ENCODE assay signal across 15 cellular contexts in the genomic region with DNA sequence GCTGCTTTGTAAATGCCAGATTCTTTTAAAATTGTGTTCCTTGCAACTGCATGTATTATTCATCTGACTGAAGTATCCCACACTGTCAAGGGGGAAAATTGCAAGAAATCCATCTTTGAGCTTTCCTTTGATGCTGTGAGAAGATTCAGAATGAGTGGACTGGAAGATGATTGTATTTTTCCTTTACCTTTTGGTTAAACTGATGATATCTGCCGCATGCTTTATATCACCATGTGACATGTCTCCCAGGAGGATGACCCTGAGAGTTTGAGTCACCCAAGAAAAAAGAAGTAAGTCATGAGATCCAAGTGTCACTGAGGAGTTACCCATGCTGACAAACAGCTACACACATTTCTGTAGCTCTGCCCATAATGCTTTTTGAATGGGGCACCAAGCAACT.
DNase-seq lines count a peak whose midpoint lies in the region; ATAC-seq and TF ChIP-seq lines count a peak whose summit lies in the region.
"Had no signal": no experiment of that assay in that cellular context is flagged by ENCODE, and none has a peak within 500 bp of the region (broad histone marks: within the 10 kb centered on the region; RNA-seq: fewer than 3 reads in every experiment).

No MANE protein-coding gene starts in this region.

- H2AFZ ChIP-seq in ACC112 (ENCODE audit: low read length, unreplicated experiment) (peak overlapping the region; percentile 28), GM23248 (peak overlapping the region; percentile 33)

- H3K27me3 ChIP-seq in ACC112 (ENCODE audit: insufficient read depth, low read length) (no peaks in the 10 kb centered on the region), GM23248 (replicated peaks; ENCODE audit: insufficient read depth) (no peaks in the 10 kb centered on the region), left lung (no peaks in the 10 kb centered on the region), heart left ventricle (no peaks in the 10 kb centered on the region)
- H3K27me3 ChIP-seq: thyroid gland had no signal

- peak; percentile 98 for ATAC-seq in activated T-helper 17 cell treated with anti-CD3 and anti-CD28 coated beads, Interleukin-2, amount 50 U/mL, for 72 hours (replicated peaks)
- ATAC-seq in left lung, result peak; percentile 53
- ATAC-seq in heart left ventricle, result no peak
- ATAC-seq in naive thymus-derived CD8-positive, alpha-beta T cell, result no peak
- no peak for ATAC-seq in GM19395 (IDR thresholded peaks at IDR 0.05; ENCODE audit: unreplicated experiment)

- H3K4me3 ChIP-seq in ACC112 (ENCODE audit: low read depth, low read length), result no peak overlapping the region; the same call in 1 of the 2 replicates
- no peak overlapping the region for H3K4me3 ChIP-seq in GM23248
- no peak overlapping the region for H3K4me3 ChIP-seq in left lung
- no peak overlapping the region for H3K4me3 ChIP-seq in heart left ventricle
- H3K4me3 ChIP-seq: thyroid gland had no signal

- no peaks in the 10 kb centered on the region for H3K27me3 Mint-ChIP-seq in activated T-helper 17 cell treated with anti-CD3 and anti-CD28 coated beads, Interleukin-2, amount 50 U/mL, for 72 hours
- H3K27me3 Mint-ChIP-seq in naive thymus-derived CD8-positive, alpha-beta T cell, result no peaks in the 10 kb centered on the region

- H3K4me1 Mint-ChIP-seq in activated T-helper 17 cell treated with anti-CD3 and anti-CD28 coated beads, Interleukin-2, amount 50 U/mL, for 72 hours, result peaks cover 13% of the 10 kb centered on the region
- no peaks in the 10 kb centered on the region for H3K4me1 Mint-ChIP-seq in naive thymus-derived CD8-positive, alpha-beta T cell

- H3K9me3 ChIP-seq in GM23248 (ENCODE audit: low read depth) (no peaks in the 10 kb centered on the region), left lung (no peaks in the 10 kb centered on the region), heart left ventricle (no peaks in the 10 kb centered on the region)
- H3K9me3 ChIP-seq: Caco-2, thyroid gland had no signal

- peak overlapping the region; percentile 36 for H3K4me2 ChIP-seq in GM23248 (ENCODE audit: unreplicated experiment)

- no peaks in the 10 kb centered on the region for H3K9me3 Mint-ChIP-seq in activated T-helper 17 cell treated with anti-CD3 and anti-CD28 coated beads, Interleukin-2, amount 50 U/mL, for 72 hours
- no peaks in the 10 kb centered on the region for H3K9me3 Mint-ChIP-seq in naive thymus-derived CD8-positive, alpha-beta T cell

- 4 to 12% methylated on average over 1 of the region's 1 CpG for WGBS in GM23248 (ENCODE audit: low coverage in 1 of 2, low lambda C conversion rate in 2 of 2, missing lambda C conversion rate in 2 of 2), 2 experiments
- WGBS in heart left ventricle, 4 donors, result 88 to 95% (median 91%) methylated on average over 1 of the region's 1 CpG

- peak overlapping the region; percentile 79 for H3K27ac Mint-ChIP-seq in activated T-helper 17 cell treated with anti-CD3 and anti-CD28 coated beads, Interleukin-2, amount 50 U/mL, for 72 hours
- H3K27ac Mint-ChIP-seq in naive thymus-derived CD8-positive, alpha-beta T cell, result peak overlapping the region in 2 of 10 donors; percentile 1 to 10

- H4K20me1 ChIP-seq in GM23248 (ENCODE audit: insufficient read depth), result no peaks in the 10 kb centered on the region

- no peaks in the 10 kb centered on the region for H3K36me3 Mint-ChIP-seq in activated T-helper 17 cell treated with anti-CD3 and anti-CD28 coated beads, Interleukin-2, amount 50 U/mL, for 72 hours (ENCODE audit: low read depth)
- no peaks in the 10 kb centered on the region for H3K36me3 Mint-ChIP-seq in naive thymus-derived CD8-positive, alpha-beta T cell

- peaks cover 23% of the 10 kb centered on the region for H3K4me1 ChIP-seq in ACC112 (ENCODE audit: control insufficient read depth, insufficient read depth, low read length, unreplicated experiment)
- peaks cover 29% of the 10 kb centered on the region for H3K4me1 ChIP-seq in GM23248 (ENCODE audit: insufficient read depth)
- no peaks in the 10 kb centered on the region for H3K4me1 ChIP-seq in left lung
- peaks cover 0 to 14% (median 0%) of the 10 kb centered on the region in 12 donors for H3K4me1 ChIP-seq in heart left ventricle
- H3K4me1 ChIP-seq: thyroid gland had no signal

- H3K27ac ChIP-seq in ACC112 (ENCODE audit: low read depth, low read length), result peak overlapping the region; percentile 78
- H3K27ac ChIP-seq in GM23248, result peak overlapping the region; percentile 80
- no peak overlapping the region for H3K27ac ChIP-seq in left lung
- H3K27ac ChIP-seq in heart left ventricle, result peak overlapping the region in 1 of 12 donors; percentile 33
- H3K27ac ChIP-seq: thyroid gland had no signal

- DNase-seq in GM23248 (peak; percentile 89), left lung (no peak), heart left ventricle (no peak), G401 (ENCODE audit: low spot score) (no peak)
- DNase-seq in naive thymus-derived CD8-positive, alpha-beta T cell, result no peak
- DNase-seq: activated CD8-positive, alpha-beta memory T cell treated with anti-CD3 and anti-CD28 coated beads, Interleukin-2, amount 50 U/mL, for 48 hours; Caco-2; cerebellar nuclear complex; NCI-H1092; NCI-H748 treated with DMSO at 0.1 percent for 48 hours; occipital lobe; thyroid gland had no signal

- peaks cover 15% of the 10 kb centered on the region for H3F3A ChIP-seq in GM23248 (ENCODE audit: insufficient read depth)

- TF ChIP-seq POLR2A in heart left ventricle (IDR thresholded peaks at IDR 0.05), result no peak

- POLR2A ChIA-PET in naive thymus-derived CD8-positive, alpha-beta T cell (lab: Charles Lee), result no interaction called here

- H3K9me2 ChIP-seq in GM23248 (ENCODE audit: insufficient read depth), result no peaks in the 10 kb centered on the region

- in situ Hi-C loops in GM23248 (cut with MboI), result no loop called here
- in situ Hi-C loops in G401 (cut with HindIII; ENCODE audit: low sequenced_read_pairs), result no loop called here

- peak overlapping the region; percentile 59 for H3K9ac ChIP-seq in GM23248

- TF ChIP-seq CTCF in left lung (IDR thresholded peaks at IDR 0.05), result no peak
- TF ChIP-seq CTCF in heart left ventricle (IDR thresholded peaks at IDR 0.05), result no peak

- no peaks in the 10 kb centered on the region for H3K36me3 ChIP-seq in ACC112 (ENCODE audit: insufficient read depth, low read length)
- H3K36me3 ChIP-seq in GM23248 (ENCODE audit: low read depth), result no peaks in the 10 kb centered on the region
- H3K36me3 ChIP-seq in left lung, result no peaks in the 10 kb centered on the region
- H3K36me3 ChIP-seq in heart left ventricle, result no peaks in the 10 kb centered on the region
- H3K36me3 ChIP-seq: thyroid gland had no signal

- intact Hi-C loops in left lung (cut with DNase I), result no loop called here
- intact Hi-C loops in heart left ventricle (cut with DNase I), result loop anchor here in 1 of 10 donors (5.0 kb wide), 1 partner anchor 432 kb away; no protein-coding TSS in a partner anchor

- H3K4me3 Mint-ChIP-seq in activated T-helper 17 cell treated with anti-CD3 and anti-CD28 coated beads, Interleukin-2, amount 50 U/mL, for 72 hours, result peak overlapping the region; percentile 43
- no peak overlapping the region for H3K4me3 Mint-ChIP-seq in naive thymus-derived CD8-positive, alpha-beta T cell

- H3K79me2 ChIP-seq in ACC112 (ENCODE audit: control insufficient read depth, insufficient read depth, low read length, unreplicated experiment) (no peaks in the 10 kb centered on the region), GM23248 (ENCODE audit: insufficient read depth) (no peaks in the 10 kb centered on the region)

Comparison
In these comparisons a context has a peak if more than half of its experiments do, and no peak if none do; other contexts are left out.
1. H3K27ac ChIP-seq: peak in ACC112 (single experiment) and GM23248 (single experiment); none in left lung (0 of 2).
2. ATAC-seq: peak in activated T-helper 17 cell treated with anti-CD3 and anti-CD28 coated beads, Interleukin-2, amount 50 U/mL, for 72 hours (single experiment) and left lung (single experiment); none in heart left ventricle (0 of 4), naive thymus-derived CD8-positive, alpha-beta T cell (0 of 2) and GM19395 (single experiment).